Comparison of ENCODE assay signal across 8 cellular contexts in genomic region chrX:52896855-52897709, GRCh38. TPM values are rescaled to one million over a fixed set of nuclear protein-coding genes. Genes with fewer than 3 reads are reported as not detected.
DNase-seq lines count a peak whose midpoint lies in the region; ATAC-seq and TF ChIP-seq lines count a peak whose summit lies in the region.
"Not testable (repeated sequence)": the region's sequence is repeated elsewhere in the genome, so short reads cannot be mapped to it uniquely, and the experiment has no call there.

A gene with protein sequence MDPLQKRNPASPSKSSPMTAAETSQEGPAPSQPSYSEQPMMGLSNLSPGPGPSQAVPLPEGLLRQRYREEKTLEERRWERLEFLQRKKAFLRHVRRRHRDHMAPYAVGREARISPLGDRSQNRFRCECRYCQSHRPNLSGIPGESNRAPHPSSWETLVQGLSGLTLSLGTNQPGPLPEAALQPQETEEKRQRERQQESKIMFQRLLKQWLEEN (plus strand): TSS chrX:52897330. CDS start chrX:52907226, 9,896 bp downstream.

- CTCF ChIA-PET in activated CD4-positive, alpha-beta memory T cell treated with anti-CD3 and anti-CD28 coated beads for 36 hours (lab: Charles Lee): not testable (repeated sequence)

- POLR2A ChIA-PET in activated CD4-positive, alpha-beta memory T cell treated with anti-CD3 and anti-CD28 coated beads for 36 hours (lab: Charles Lee): not testable (repeated sequence)

- not testable (repeated sequence) for H3K4me3 Mint-ChIP-seq in activated CD4-positive, alpha-beta memory T cell treated with anti-CD3 and anti-CD28 coated beads for 36 hours

- not testable (repeated sequence) for H3K4me1 ChIP-seq in DND-41 (ENCODE audit: insufficient read depth, low read length); mucosa of descending colon (ENCODE audit: low read depth)

- not testable (repeated sequence) for H3K9ac ChIP-seq in DND-41 (ENCODE audit: low read depth, low read length)

- not testable (repeated sequence) for H3K36me3 Mint-ChIP-seq in activated CD4-positive, alpha-beta memory T cell treated with anti-CD3 and anti-CD28 coated beads for 36 hours

- H2AFZ ChIP-seq in DND-41 (ENCODE audit: low read depth, low read length): not testable (repeated sequence)

- H3K27ac ChIP-seq in DND-41 (ENCODE audit: low read length): not testable (repeated sequence)

- H3K4me2 ChIP-seq in DND-41 (ENCODE audit: insufficient read depth, low read length): not testable (repeated sequence)

- intact Hi-C loops in activated CD4-positive, alpha-beta memory T cell treated with anti-CD3 and anti-CD28 coated beads for 36 hours (cut with micrococcal nuclease); mucosa of descending colon (cut with DNase I, micrococcal nuclease): not testable (repeated sequence)

- H3K79me2 ChIP-seq in DND-41 (ENCODE audit: insufficient read depth, low read length): not testable (repeated sequence)

- not testable (repeated sequence) for DNase-seq in DND-41; activated CD4-positive, alpha-beta memory T cell treated with anti-CD3 and anti-CD28 coated beads for 36 hours; mucosa of descending colon

- TF ChIP-seq CTCF in DND-41 (IDR thresholded peaks at IDR 0.05; ENCODE audit: borderline replicate concordance, extremely low read depth, low read length, poor library complexity, severe bottlenecking); mucosa of descending colon (IDR thresholded peaks at IDR 0.05); subcutaneous adipose tissue (IDR thresholded peaks at IDR 0.05; ENCODE audit: low read depth): not testable (repeated sequence)

- not testable (repeated sequence) for H4K20me1 ChIP-seq in DND-41 (ENCODE audit: insufficient read depth, low read length)

- not testable (repeated sequence) for H3K27me3 Mint-ChIP-seq in activated CD4-positive, alpha-beta memory T cell treated with anti-CD3 and anti-CD28 coated beads for 36 hours

- H3K27me3 ChIP-seq in DND-41 (ENCODE audit: insufficient read depth, low read length, poor library complexity): not testable (repeated sequence)

- H3K9me3 Mint-ChIP-seq in activated CD4-positive, alpha-beta memory T cell treated with anti-CD3 and anti-CD28 coated beads for 36 hours: not testable (repeated sequence)

- peak; percentile 89 for ATAC-seq in DND-41 (ENCODE audit: insufficient read depth, low read depth)
- peak; percentile 84 for ATAC-seq in GM19455 (IDR thresholded peaks at IDR 0.05; ENCODE audit: unreplicated experiment)
- ATAC-seq in HG02840 (IDR thresholded peaks at IDR 0.05; ENCODE audit: low FRiP score, unreplicated experiment): peak; percentile 84
- ATAC-seq in HG03521 (IDR thresholded peaks at IDR 0.05; ENCODE audit: unreplicated experiment): peak; percentile 83
- ATAC-seq in esophagus mucosa: peak; percentile 94
- ATAC-seq in mucosa of descending colon: peak; percentile 95

- H3K9me3 ChIP-seq in DND-41 (ENCODE audit: insufficient read depth, low read length, severe bottlenecking); mucosa of descending colon: not testable (repeated sequence)

- not testable (repeated sequence) for H3K27ac Mint-ChIP-seq in activated CD4-positive, alpha-beta memory T cell treated with anti-CD3 and anti-CD28 coated beads for 36 hours

- H3K36me3 ChIP-seq in DND-41 (ENCODE audit: insufficient read depth, low read length); mucosa of descending colon (ENCODE audit: low read depth): not testable (repeated sequence)

- H3K4me1 Mint-ChIP-seq in activated CD4-positive, alpha-beta memory T cell treated with anti-CD3 and anti-CD28 coated beads for 36 hours (ENCODE audit: low read depth): not testable (repeated sequence)

- not testable (repeated sequence) for H3K4me3 ChIP-seq in DND-41 (ENCODE audit: low read depth in 1 of 2, low read length in 2 of 2); mucosa of descending colon

RNA-seq across cellular contexts. Expression of the gene that starts here (rescaled TPM):
- total RNA-seq in activated CD4-positive, alpha-beta memory T cell treated with anti-CD3 and anti-CD28 coated beads for 36 hours: 10 to 100 TPM; 13.0 to 14.2 TPM
- 5.7 TPM for total RNA-seq in esophagus mucosa
- total RNA-seq in mucosa of descending colon: 10 to 100 TPM; 11.7 to 17.0 (median 15.6) TPM
- total RNA-seq in subcutaneous adipose tissue: 10 to 100 TPM; 21.6 to 55.9 (median 37.1) TPM
